In the genomic region with DNA sequence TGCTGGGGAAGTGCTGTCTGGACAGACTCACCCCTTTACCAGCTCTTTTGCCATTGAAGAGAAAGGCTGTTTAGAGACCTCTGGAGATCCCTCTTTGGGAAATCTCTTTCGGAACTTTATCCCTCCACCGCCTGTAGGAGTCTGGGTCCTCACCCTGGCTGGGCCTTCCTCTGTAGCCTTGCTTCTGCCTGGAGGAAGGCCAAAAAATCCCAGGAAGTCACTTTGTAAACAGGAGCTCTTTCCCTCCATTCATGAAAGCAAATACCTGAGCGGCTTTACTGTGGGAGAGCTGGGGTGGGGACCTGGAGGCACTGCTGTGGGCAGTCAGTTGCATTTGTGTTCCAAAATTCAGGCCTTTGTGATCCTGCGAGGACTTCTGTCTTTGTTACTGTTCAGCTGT, we compare ENCODE assay signal across 1 cellular context.
TF ChIP-seq lines count a peak whose summit lies in the region.

No MANE protein-coding gene starts in this region.

TF ChIP-seq in H1, 55 proteins besides CTCF, POLR2A, EP300 and RAD21 (continued from another document):
- no peak for TF ChIP-seq SIN3A (conservative IDR thresholded peaks at IDR 0.05 in 1 of 2, IDR thresholded peaks at IDR 0.05 in 1 of 2; ENCODE audit: low read depth in 1 of 2, low read length in 2 of 2)
- TF ChIP-seq SP4 (IDR thresholded peaks at IDR 0.05; ENCODE audit: low read length): no peak
- no peak for TF ChIP-seq CBX5 (IDR thresholded peaks at IDR 0.05; ENCODE audit: low read depth, low read length)
- no peak for TF ChIP-seq RXRA (IDR thresholded peaks at IDR 0.05; ENCODE audit: insufficient read depth, low read depth, low read length)
- no peak for TF ChIP-seq BCL11A (IDR thresholded peaks at IDR 0.05; ENCODE audit: low read depth in 2 of 2, low read length in 2 of 2)
- TF ChIP-seq, protein P1, sequence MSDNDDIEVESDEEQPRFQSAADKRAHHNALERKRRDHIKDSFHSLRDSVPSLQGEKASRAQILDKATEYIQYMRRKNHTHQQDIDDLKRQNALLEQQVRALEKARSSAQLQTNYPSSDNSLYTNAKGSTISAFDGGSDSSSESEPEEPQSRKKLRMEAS (IDR thresholded peaks at IDR 0.05): no peak
- TF ChIP-seq, protein P2, sequence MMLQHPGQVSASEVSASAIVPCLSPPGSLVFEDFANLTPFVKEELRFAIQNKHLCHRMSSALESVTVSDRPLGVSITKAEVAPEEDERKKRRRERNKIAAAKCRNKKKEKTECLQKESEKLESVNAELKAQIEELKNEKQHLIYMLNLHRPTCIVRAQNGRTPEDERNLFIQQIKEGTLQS (IDR thresholded peaks at IDR 0.05; ENCODE audit: insufficient read depth, low read depth, low read length): no peak
- no peak for TF ChIP-seq CREB1 (IDR thresholded peaks at IDR 0.05)
- TF ChIP-seq JUND (IDR thresholded peaks at IDR 0.05; ENCODE audit: low read length): no peak
